In genomic region chr1:111436726-111437125, GRCh38 we compare ENCODE assay signal across 23 cellular contexts. TPM values are rescaled to one million over a fixed set of nuclear protein-coding genes. Genes with fewer than 3 reads are reported as not detected.
DNase-seq lines count a peak whose midpoint lies in the region; ATAC-seq and TF ChIP-seq lines count a peak whose summit lies in the region.
"Had no signal": no experiment of that assay in that cellular context is flagged by ENCODE, and none has a peak within 500 bp of the region (broad histone marks: within the 10 kb centered on the region; RNA-seq: fewer than 3 reads in every experiment).

No MANE protein-coding gene starts in this region.

- no peak overlapping the region for H3K4me3 Mint-ChIP-seq in CD4-positive, CD25-positive, alpha-beta regulatory T cell
- no peak overlapping the region for H3K4me3 Mint-ChIP-seq in stimulated activated naive CD8-positive, alpha-beta T cell treated with anti-CD3 and anti-CD28 coated beads, Interleukin-15, amount 100 ng/mL, for 72 hours
- H3K4me3 Mint-ChIP-seq: activated CD8-positive, alpha-beta memory T cell treated with anti-CD3 and anti-CD28 coated beads, Interleukin-2, amount 10 ng/mL, durations not matched to agents 7 days and 5 days; endodermal cell; nephron; type B pancreatic cell had no signal

- no peaks in the 10 kb centered on the region for H3K9me3 Mint-ChIP-seq in CD4-positive, CD25-positive, alpha-beta regulatory T cell
- no peaks in the 10 kb centered on the region for H3K9me3 Mint-ChIP-seq in stimulated activated naive CD8-positive, alpha-beta T cell treated with anti-CD3 and anti-CD28 coated beads, Interleukin-15, amount 100 ng/mL, for 72 hours
- H3K9me3 Mint-ChIP-seq: endodermal cell, nephron, type B pancreatic cell had no signal

- DNase-seq in CD4-positive, CD25-positive, alpha-beta regulatory T cell, result no peak
- peak; percentile 69 for DNase-seq in HCEC 1CT
- DNase-seq in astrocyte of the hippocampus (ENCODE audit: low read depth, low spot score), result peak; percentile 17
- DNase-seq in kidney tubule cell (ENCODE audit: low spot score), result peak; percentile 3
- DNase-seq in GM10266 (ENCODE audit: extremely low spot score), result no peak
- DNase-seq in stimulated activated naive CD8-positive, alpha-beta T cell treated with anti-CD3 and anti-CD28 coated beads, Interleukin-15, amount 100 ng/mL, for 72 hours, result no peak
- DNase-seq in NCI-H748 treated with DMSO at 0.1 percent for 48 hours (lab: John Stamatoyannopoulos, UW), result no peak
- no peak for DNase-seq in NCI-H1930 (lab: John Stamatoyannopoulos, UW)
- DNase-seq: activated CD8-positive, alpha-beta memory T cell treated with anti-CD3 and anti-CD28 coated beads, Interleukin-2, amount 10 ng/mL, durations not matched to agents 7 days and 5 days; activated gamma-delta T cell; BE2C; endodermal cell; foreskin melanocyte; hypothalamus; KBM-7; kidney; mesendoderm; NCI-H2029; RPMI8226; stomach had no signal

- H3K27me3 ChIP-seq in CD4-positive, CD25-positive, alpha-beta regulatory T cell (ENCODE audit: control insufficient read depth, insufficient read depth, low read length), result no peaks in the 10 kb centered on the region
- H3K27me3 ChIP-seq: stomach had no signal

- peaks cover 0 to 11% (median 3%) of the 10 kb centered on the region in 4 donors for H3K4me1 Mint-ChIP-seq in CD4-positive, CD25-positive, alpha-beta regulatory T cell
- H3K4me1 Mint-ChIP-seq in stimulated activated naive CD8-positive, alpha-beta T cell treated with anti-CD3 and anti-CD28 coated beads, Interleukin-15, amount 100 ng/mL, for 72 hours, result peaks cover 7% of the 10 kb centered on the region
- H3K4me1 Mint-ChIP-seq: nephron had no signal

- no peak for ATAC-seq in CD4-positive, CD25-positive, alpha-beta regulatory T cell (ENCODE audit: low read depth in 2 of 2)
- no peak for ATAC-seq in stimulated activated naive CD8-positive, alpha-beta T cell treated with anti-CD3 and anti-CD28 coated beads, Interleukin-15, amount 100 ng/mL, for 72 hours
- ATAC-seq: activated CD8-positive, alpha-beta memory T cell treated with anti-CD3 and anti-CD28 coated beads, Interleukin-2, amount 10 ng/mL, durations not matched to agents 7 days and 5 days had no signal

- peaks cover 22% of the 10 kb centered on the region for H3K36me3 Mint-ChIP-seq in CD4-positive, CD25-positive, alpha-beta regulatory T cell

- no peak overlapping the region for H3K27ac ChIP-seq in CD4-positive, CD25-positive, alpha-beta regulatory T cell (ENCODE audit: insufficient read depth, low read length, poor library complexity, severe bottlenecking)
- H3K27ac ChIP-seq: stomach had no signal

- H3K9me3 ChIP-seq in CD4-positive, CD25-positive, alpha-beta regulatory T cell (ENCODE audit: control insufficient read depth in 2 of 2, low read length in 2 of 2), result no peaks in the 10 kb centered on the region
- H3K9me3 ChIP-seq: BE2C, stomach had no signal

- H3K4me1 ChIP-seq in CD4-positive, CD25-positive, alpha-beta regulatory T cell (ENCODE audit: control insufficient read depth, insufficient read depth, low read length, poor library complexity, severe bottlenecking), result no peaks in the 10 kb centered on the region
- H3K4me1 ChIP-seq: BE2C had no signal

- no peak for TF ChIP-seq CTCF in GM10266 (IDR thresholded peaks at IDR 0.05; ENCODE audit: control insufficient read depth, insufficient read depth, low read depth, missing control alignments)

- peak overlapping the region in 2 of 3 donors; percentile 76 to 82 for H3K27ac Mint-ChIP-seq in CD4-positive, CD25-positive, alpha-beta regulatory T cell
- H3K27ac Mint-ChIP-seq in stimulated activated naive CD8-positive, alpha-beta T cell treated with anti-CD3 and anti-CD28 coated beads, Interleukin-15, amount 100 ng/mL, for 72 hours, result no peak overlapping the region
- H3K27ac Mint-ChIP-seq: activated CD8-positive, alpha-beta memory T cell treated with anti-CD3 and anti-CD28 coated beads, Interleukin-2, amount 10 ng/mL, durations not matched to agents 7 days and 5 days; endodermal cell; nephron; type B pancreatic cell had no signal

- no peak overlapping the region for H3K4me3 ChIP-seq in CD4-positive, CD25-positive, alpha-beta regulatory T cell (ENCODE audit: low read depth, low read length)
- H3K4me3 ChIP-seq: stomach had no signal

- H3K27me3 Mint-ChIP-seq in CD4-positive, CD25-positive, alpha-beta regulatory T cell, result no peaks in the 10 kb centered on the region
- no peaks in the 10 kb centered on the region for H3K27me3 Mint-ChIP-seq in stimulated activated naive CD8-positive, alpha-beta T cell treated with anti-CD3 and anti-CD28 coated beads, Interleukin-15, amount 100 ng/mL, for 72 hours
- H3K27me3 Mint-ChIP-seq: activated CD8-positive, alpha-beta memory T cell treated with anti-CD3 and anti-CD28 coated beads, Interleukin-2, amount 10 ng/mL, durations not matched to agents 7 days and 5 days had no signal

- H3K36me3 ChIP-seq in CD4-positive, CD25-positive, alpha-beta regulatory T cell (ENCODE audit: control insufficient read depth, insufficient read depth, low read length), result peaks cover 44% of the 10 kb centered on the region

RNA-seq across cellular contexts. Expression of gene OVGP1, which starts 9.2 kb away (rescaled TPM):
- 6.7 TPM for total RNA-seq in CD4-positive, CD25-positive, alpha-beta regulatory T cell
- under 1 TPM in 3 of 4 donors, not detected in 1; 0.21 to 0.47 (median 0.23) TPM for polyA plus RNA-seq in CD4-positive, CD25-positive, alpha-beta regulatory T cell
- total RNA-seq: G401 had no signal

RNA-seq across cellular contexts. Expression of gene WDR77, which starts 12.3 kb away (rescaled TPM):
- 15.7 TPM for total RNA-seq in CD4-positive, CD25-positive, alpha-beta regulatory T cell
- 10 to 100 TPM; 31.7 to 36.9 (median 34.7) TPM for polyA plus RNA-seq in CD4-positive, CD25-positive, alpha-beta regulatory T cell

RNA-seq across cellular contexts. Expression of gene ATP5PB, which starts 12.5 kb away (rescaled TPM):
- total RNA-seq in CD4-positive, CD25-positive, alpha-beta regulatory T cell, result 85.1 TPM
- 100 to 1,000 TPM; 431 to 569 (median 496) TPM for polyA plus RNA-seq in CD4-positive, CD25-positive, alpha-beta regulatory T cell

RNA-seq across cellular contexts. Expression of gene C1orf162, which starts 37.1 kb away (rescaled TPM):
- 22.4 TPM for total RNA-seq in CD4-positive, CD25-positive, alpha-beta regulatory T cell
- 100 to 1,000 TPM in 1 of 4 donors, 10 to 100 TPM in 3; 45.4 to 111 (median 65.8) TPM for polyA plus RNA-seq in CD4-positive, CD25-positive, alpha-beta regulatory T cell

Comparison
In these comparisons a context has a peak if more than half of its experiments do, and no peak if none do; other contexts are left out.
1. DNase-seq: peak in HCEC 1CT (single experiment), astrocyte of the hippocampus (single experiment) and kidney tubule cell (single experiment); none in CD4-positive, CD25-positive, alpha-beta regulatory T cell (0 of 3), GM10266 (single experiment), stimulated activated naive CD8-positive, alpha-beta T cell treated with anti-CD3 and anti-CD28 coated beads, Interleukin-15, amount 100 ng/mL, for 72 hours (0 of 2), NCI-H748 treated with DMSO at 0.1 percent for 48 hours (single experiment) and NCI-H1930 (0 of 2).
2. H3K27ac Mint-ChIP-seq: peak in CD4-positive, CD25-positive, alpha-beta regulatory T cell (2 of 3); none in stimulated activated naive CD8-positive, alpha-beta T cell treated with anti-CD3 and anti-CD28 coated beads, Interleukin-15, amount 100 ng/mL, for 72 hours (0 of 2).